Comparison of ENCODE assay signal across 1 cellular context in the genomic region with DNA sequence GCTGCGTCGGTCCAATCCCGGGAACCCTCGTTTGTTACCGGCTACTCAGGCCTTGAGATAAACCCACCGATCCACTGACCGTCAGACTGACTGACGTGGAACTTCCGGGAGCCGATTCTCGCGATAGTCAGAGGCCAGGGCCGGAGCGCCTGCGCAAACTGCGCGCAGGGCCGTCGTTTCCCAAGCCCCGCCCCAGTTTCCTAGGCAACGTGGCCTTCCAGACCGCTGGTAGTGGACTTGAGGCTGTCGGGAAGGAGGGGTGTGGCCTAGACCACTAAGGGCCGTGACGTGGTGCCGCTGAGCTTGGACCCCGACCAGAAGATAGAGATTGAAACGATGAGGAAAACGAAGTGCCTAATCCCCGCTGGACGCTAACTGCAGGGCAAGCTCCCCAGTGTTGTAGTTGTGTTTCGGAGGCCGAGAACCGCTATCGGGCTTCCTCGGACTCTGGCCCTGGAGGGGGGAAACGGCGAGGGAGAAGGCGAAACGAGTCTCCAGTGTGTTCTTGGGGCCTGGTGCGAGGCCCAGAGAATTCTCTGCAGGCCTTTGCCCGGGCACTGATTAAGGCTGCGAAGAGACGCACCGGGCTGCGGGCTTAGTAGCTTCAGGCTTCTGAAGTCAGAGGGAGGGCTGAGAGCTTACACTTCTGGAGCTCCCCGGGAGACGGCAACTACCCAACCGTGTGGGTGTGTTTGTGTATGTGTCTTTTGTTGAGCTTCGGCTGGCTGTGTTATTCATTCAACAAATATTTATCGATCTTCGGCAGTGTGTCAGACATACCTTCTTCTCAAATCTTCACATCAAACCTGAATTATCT.
TF ChIP-seq lines count a peak whose summit lies in the region.

A gene (minus strand): TSS at position 96 of the 817 bp plus-strand sequence. CDS start 97 bp downstream, outside the sequence.

TF ChIP-seq in SK-N-SH, 30 proteins besides CTCF, POLR2A, EP300 and RAD21 (continued from another document):
- TF ChIP-seq, protein P1, sequence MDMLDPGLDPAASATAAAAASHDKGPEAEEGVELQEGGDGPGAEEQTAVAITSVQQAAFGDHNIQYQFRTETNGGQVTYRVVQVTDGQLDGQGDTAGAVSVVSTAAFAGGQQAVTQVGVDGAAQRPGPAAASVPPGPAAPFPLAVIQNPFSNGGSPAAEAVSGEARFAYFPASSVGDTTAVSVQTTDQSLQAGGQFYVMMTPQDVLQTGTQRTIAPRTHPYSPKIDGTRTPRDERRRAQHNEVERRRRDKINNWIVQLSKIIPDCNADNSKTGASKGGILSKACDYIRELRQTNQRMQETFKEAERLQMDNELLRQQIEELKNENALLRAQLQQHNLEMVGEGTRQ (IDR thresholded peaks at IDR 0.05; ENCODE audit: borderline replicate concordance, low read depth, low read length), result no peak
- TF ChIP-seq NFIC (IDR thresholded peaks at IDR 0.05; ENCODE audit: borderline replicate concordance), result peak; percentile 46; the same call in 1 of the 2 replicates
- TF ChIP-seq, protein P2, sequence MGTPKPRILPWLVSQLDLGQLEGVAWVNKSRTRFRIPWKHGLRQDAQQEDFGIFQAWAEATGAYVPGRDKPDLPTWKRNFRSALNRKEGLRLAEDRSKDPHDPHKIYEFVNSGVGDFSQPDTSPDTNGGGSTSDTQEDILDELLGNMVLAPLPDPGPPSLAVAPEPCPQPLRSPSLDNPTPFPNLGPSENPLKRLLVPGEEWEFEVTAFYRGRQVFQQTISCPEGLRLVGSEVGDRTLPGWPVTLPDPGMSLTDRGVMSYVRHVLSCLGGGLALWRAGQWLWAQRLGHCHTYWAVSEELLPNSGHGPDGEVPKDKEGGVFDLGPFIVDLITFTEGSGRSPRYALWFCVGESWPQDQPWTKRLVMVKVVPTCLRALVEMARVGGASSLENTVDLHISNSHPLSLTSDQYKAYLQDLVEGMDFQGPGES (IDR thresholded peaks at IDR 0.05; ENCODE audit: low read depth, low read length), result no peak
- TF ChIP-seq RFX5 (IDR thresholded peaks at IDR 0.05; ENCODE audit: low read length), result no peak
- no peak for TF ChIP-seq FOXM1 (IDR thresholded peaks at IDR 0.05; ENCODE audit: low read depth)
- no peak for TF ChIP-seq RXRA (IDR thresholded peaks at IDR 0.05; ENCODE audit: borderline replicate concordance, low read depth)
- TF ChIP-seq, protein P3, sequence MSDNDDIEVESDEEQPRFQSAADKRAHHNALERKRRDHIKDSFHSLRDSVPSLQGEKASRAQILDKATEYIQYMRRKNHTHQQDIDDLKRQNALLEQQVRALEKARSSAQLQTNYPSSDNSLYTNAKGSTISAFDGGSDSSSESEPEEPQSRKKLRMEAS (IDR thresholded peaks at IDR 0.05; ENCODE audit: low read depth), result no peak; the same call in none of the 2 replicates
- no peak for TF ChIP-seq TEAD4 (IDR thresholded peaks at IDR 0.05; ENCODE audit: borderline replicate concordance, insufficient read depth)
- TF ChIP-seq RCOR1 (IDR thresholded peaks at IDR 0.05; ENCODE audit: low read length), result no peak; the same call in 1 of the 2 replicates
- TF ChIP-seq, protein P4, sequence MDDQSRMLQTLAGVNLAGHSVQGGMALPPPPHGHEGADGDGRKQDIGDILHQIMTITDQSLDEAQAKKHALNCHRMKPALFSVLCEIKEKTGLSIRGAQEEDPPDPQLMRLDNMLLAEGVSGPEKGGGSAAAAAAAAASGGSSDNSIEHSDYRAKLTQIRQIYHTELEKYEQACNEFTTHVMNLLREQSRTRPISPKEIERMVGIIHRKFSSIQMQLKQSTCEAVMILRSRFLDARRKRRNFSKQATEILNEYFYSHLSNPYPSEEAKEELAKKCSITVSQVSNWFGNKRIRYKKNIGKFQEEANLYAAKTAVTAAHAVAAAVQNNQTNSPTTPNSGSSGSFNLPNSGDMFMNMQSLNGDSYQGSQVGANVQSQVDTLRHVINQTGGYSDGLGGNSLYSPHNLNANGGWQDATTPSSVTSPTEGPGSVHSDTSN (IDR thresholded peaks at IDR 0.05), result peak; percentile 52; the same call in 1 of the 2 replicates
- TF ChIP-seq ELF1 (IDR thresholded peaks at IDR 0.05), result peak; percentile 90
- TF ChIP-seq GATA2 (CRISPR knock-in tag; IDR thresholded peaks at IDR 0.05), result peak; percentile 36; the same call in 1 of the 2 replicates
- no peak for TF ChIP-seq FOSL2 (IDR thresholded peaks at IDR 0.05; ENCODE audit: borderline replicate concordance, low read depth)
- TF ChIP-seq, protein P5, sequence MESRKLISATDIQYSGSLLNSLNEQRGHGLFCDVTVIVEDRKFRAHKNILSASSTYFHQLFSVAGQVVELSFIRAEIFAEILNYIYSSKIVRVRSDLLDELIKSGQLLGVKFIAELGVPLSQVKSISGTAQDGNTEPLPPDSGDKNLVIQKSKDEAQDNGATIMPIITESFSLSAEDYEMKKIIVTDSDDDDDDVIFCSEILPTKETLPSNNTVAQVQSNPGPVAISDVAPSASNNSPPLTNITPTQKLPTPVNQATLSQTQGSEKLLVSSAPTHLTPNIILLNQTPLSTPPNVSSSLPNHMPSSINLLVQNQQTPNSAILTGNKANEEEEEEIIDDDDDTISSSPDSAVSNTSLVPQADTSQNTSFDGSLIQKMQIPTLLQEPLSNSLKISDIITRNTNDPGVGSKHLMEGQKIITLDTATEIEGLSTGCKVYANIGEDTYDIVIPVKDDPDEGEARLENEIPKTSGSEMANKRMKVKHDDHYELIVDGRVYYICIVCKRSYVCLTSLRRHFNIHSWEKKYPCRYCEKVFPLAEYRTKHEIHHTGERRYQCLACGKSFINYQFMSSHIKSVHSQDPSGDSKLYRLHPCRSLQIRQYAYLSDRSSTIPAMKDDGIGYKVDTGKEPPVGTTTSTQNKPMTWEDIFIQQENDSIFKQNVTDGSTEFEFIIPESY (IDR thresholded peaks at IDR 0.05; ENCODE audit: borderline replicate concordance, low read depth), result peak; percentile 98
TF ChIP-seq in SK-N-SH: peak in this region for 14.
